Comparison of ENCODE assay signal across 8 cellular contexts in the genomic region with DNA sequence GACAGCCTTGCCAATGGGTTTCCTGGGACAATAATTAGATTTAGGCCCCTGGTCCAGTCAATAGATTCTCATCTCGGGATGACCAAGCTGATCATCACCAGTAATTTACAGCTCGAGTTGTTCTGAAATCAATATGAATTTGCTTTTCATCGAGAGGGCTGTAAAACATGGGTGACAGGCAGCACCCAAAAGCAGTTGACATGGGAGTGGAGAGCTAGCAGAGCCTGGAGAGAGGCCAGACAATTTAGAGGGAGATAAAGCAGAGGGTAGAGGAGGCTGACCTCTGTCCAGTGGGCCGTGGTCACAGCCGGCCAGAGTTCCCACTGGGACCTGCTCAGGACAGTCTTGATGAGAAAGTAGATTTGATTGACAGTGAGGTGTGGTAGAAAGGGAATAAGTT.
"Had no signal": no experiment of that assay in that cellular context is flagged by ENCODE, and none has a peak within 500 bp of the region (broad histone marks: within the 10 kb centered on the region; RNA-seq: fewer than 3 reads in every experiment).

No MANE protein-coding gene starts in this region.

- H3K4me1 Mint-ChIP-seq: GM23338, H9 had no signal

- H3K9me3 Mint-ChIP-seq: GM23338, H9 had no signal

- H3K4me3 Mint-ChIP-seq: GM23338, H9, HFFc6 had no signal

- H3K9me3 ChIP-seq: HAP-1 had no signal

- H3K27ac Mint-ChIP-seq: GM23338, H9, HFFc6 had no signal

- DNase-seq: GM23248, GOT3, H7, H9, HCEC 1CT, HFFc6 had no signal

- H3K4me1 ChIP-seq: HAP-1 had no signal

- H3K27ac ChIP-seq: GM23248 had no signal

- H3K4me3 ChIP-seq: GM23248, GM23338, HAP-1 had no signal

- H3K36me3 ChIP-seq: HAP-1 had no signal
